In the genomic region with DNA sequence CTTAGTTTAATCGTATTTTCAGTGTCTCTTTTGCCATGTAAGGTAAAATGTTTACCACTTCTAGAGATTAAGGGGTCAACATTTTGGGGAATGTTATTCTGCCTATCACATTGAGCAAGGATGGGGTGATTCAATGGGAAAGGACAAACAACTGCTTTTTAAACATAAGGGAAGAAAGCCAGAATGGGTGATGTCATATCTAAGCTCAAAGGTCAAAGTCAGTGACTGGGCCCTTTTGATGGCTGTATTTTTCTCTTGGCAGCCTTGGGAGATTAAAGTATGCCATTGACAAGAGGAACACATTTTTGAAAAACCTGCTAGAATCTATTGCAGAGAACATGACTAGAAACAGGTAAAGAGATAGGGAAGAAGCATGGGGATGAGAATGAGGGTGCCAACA, we compare ENCODE assay signal across 22 cellular contexts.
"Had no signal": no experiment of that assay in that cellular context is flagged by ENCODE, and none has a peak within 500 bp of the region (broad histone marks: within the 10 kb centered on the region; RNA-seq: fewer than 3 reads in every experiment).

No MANE protein-coding gene starts in this region.

- H3K4me1 ChIP-seq: esophagus muscularis mucosa, gastroesophageal sphincter, neural progenitor cell, testis, tibial nerve, upper lobe of right lung, vagina had no signal

- H3K27ac Mint-ChIP-seq: natural killer cell; neural progenitor cell; progenitor cell of endocrine pancreas; stimulated activated naive B cell treated with anti-CD40 and anti-IgM and Interleukin-4, amounts not matched to agents 10 μg/mL and 1 μg/mL and 100 μg/mL, for 72 hours; stimulated activated naive CD8-positive, alpha-beta T cell treated with anti-CD3 and anti-CD28 coated beads, Interleukin-15, amount 100 ng/mL, for 72 hours had no signal

- H3K4me3 Mint-ChIP-seq: natural killer cell; neural progenitor cell; stimulated activated naive B cell treated with anti-CD40 and anti-IgM and Interleukin-4, amounts not matched to agents 10 μg/mL and 1 μg/mL and 100 μg/mL, for 72 hours; stimulated activated naive CD8-positive, alpha-beta T cell treated with anti-CD3 and anti-CD28 coated beads, Interleukin-15, amount 100 ng/mL, for 72 hours had no signal

- H3K27me3 Mint-ChIP-seq: progenitor cell of endocrine pancreas; stimulated activated naive B cell treated with anti-CD40 and anti-IgM and Interleukin-4, amounts not matched to agents 10 μg/mL and 1 μg/mL and 100 μg/mL, for 72 hours; stimulated activated naive CD8-positive, alpha-beta T cell treated with anti-CD3 and anti-CD28 coated beads, Interleukin-15, amount 100 ng/mL, for 72 hours had no signal

- H3K36me3 Mint-ChIP-seq: neural progenitor cell; stimulated activated naive B cell treated with anti-CD40 and anti-IgM and Interleukin-4, amounts not matched to agents 10 μg/mL and 1 μg/mL and 100 μg/mL, for 72 hours had no signal

- H3K4me3 ChIP-seq: esophagus muscularis mucosa, gastroesophageal sphincter, neural progenitor cell, ovary, testis, tibial nerve, upper lobe of right lung, vagina had no signal

- H3K36me3 ChIP-seq: esophagus muscularis mucosa, gastroesophageal sphincter, neural progenitor cell, ovary, tibial nerve, upper lobe of right lung, vagina had no signal

- H3K4me1 Mint-ChIP-seq: natural killer cell; neural progenitor cell; stimulated activated naive B cell treated with anti-CD40 and anti-IgM and Interleukin-4, amounts not matched to agents 10 μg/mL and 1 μg/mL and 100 μg/mL, for 72 hours; stimulated activated naive CD8-positive, alpha-beta T cell treated with anti-CD3 and anti-CD28 coated beads, Interleukin-15, amount 100 ng/mL, for 72 hours had no signal

- H2AFZ ChIP-seq: neural progenitor cell had no signal

- H3K4me2 ChIP-seq: neural progenitor cell had no signal

- H3K9ac ChIP-seq: neural progenitor cell had no signal

- H3K27me3 ChIP-seq: esophagus muscularis mucosa, gastroesophageal sphincter, neural progenitor cell, ovary, testis, tibial nerve, upper lobe of right lung, vagina had no signal

- H3K9me3 ChIP-seq: ovary, testis, vagina had no signal

- ATAC-seq: gastroesophageal sphincter; left colon; natural killer cell; right cardiac atrium; stimulated activated naive B cell treated with anti-CD40 and anti-IgM and Interleukin-4, amounts not matched to agents 10 μg/mL and 1 μg/mL and 100 μg/mL, for 72 hours; stimulated activated naive CD8-positive, alpha-beta T cell treated with anti-CD3 and anti-CD28 coated beads, Interleukin-15, amount 100 ng/mL, for 72 hours; upper lobe of right lung had no signal

- DNase-seq: effector memory CD4-positive, alpha-beta T cell; foreskin fibroblast; kidney; left colon; mammary epithelial cell; natural killer cell; nucleus accumbens; ovary; right cardiac atrium; stimulated activated CD4-positive, alpha-beta T cell treated with anti-CD3 and anti-CD28 coated beads, Interleukin-2, amount 100 ng/mL, for 24 hours; stimulated activated CD4-positive, alpha-beta T cell treated with anti-CD3 and anti-CD28 coated beads, Interleukin-4, amount 100 ng/mL, for 4 hours; stimulated activated naive B cell treated with anti-CD40 and anti-IgM and Interleukin-4, amounts not matched to agents 10 μg/mL and 1 μg/mL and 100 μg/mL, for 72 hours; stimulated activated naive CD8-positive, alpha-beta T cell treated with anti-CD3 and anti-CD28 coated beads, Interleukin-15, amount 100 ng/mL, for 72 hours; testis; upper lobe of right lung had no signal

- H3K27ac ChIP-seq: epithelial cell of prostate, esophagus muscularis mucosa, gastroesophageal sphincter, neural progenitor cell, ovary, testis, tibial nerve, upper lobe of right lung, vagina had no signal
